In the genomic region with DNA sequence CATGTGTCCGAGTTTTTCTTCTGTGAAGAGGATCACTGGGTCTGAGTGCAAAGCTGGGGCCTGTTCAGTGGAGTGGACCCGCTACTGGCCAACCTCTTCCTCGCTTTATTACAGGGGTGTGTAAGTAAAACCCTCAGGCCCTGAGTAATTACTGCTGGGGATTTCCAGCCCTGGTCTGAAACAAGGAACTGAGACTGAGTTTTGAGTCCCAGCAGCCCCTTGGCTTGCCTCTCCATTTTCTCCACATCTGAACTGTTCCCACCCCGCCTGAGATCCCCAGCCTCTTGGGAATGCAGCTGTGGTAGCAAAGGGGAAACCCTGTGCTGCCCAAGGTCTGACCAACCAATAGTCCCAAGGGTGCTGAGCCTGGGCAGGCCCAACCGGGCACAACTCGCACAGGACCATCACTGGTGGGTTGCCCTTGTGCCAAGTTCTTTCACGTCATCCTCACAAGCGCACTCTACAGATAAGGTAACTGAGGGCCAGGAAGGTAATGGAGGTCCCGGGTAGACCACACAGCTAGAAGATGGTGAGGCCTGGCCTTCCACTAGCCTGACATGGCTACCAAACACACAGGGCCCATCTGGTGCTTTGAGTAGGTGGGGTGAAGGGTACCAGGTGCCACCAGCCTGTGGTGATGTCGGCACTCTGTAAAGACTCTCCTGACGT, we compare ENCODE assay signal across 8 cellular contexts. TPM values are rescaled to one million over a fixed set of nuclear protein-coding genes. Genes with fewer than 3 reads are reported as not detected.
A peak's percentile ranks its signal among the peaks of the same experiment; 100 is the strongest.
DNase-seq lines count a peak whose midpoint lies in the region; ATAC-seq and TF ChIP-seq lines count a peak whose summit lies in the region.

No MANE protein-coding gene starts in this region.

- H3K56ac ChIP-seq in H9 (ENCODE audit: insufficient read length, low read depth, low read length) = no peak overlapping the region

- H3K27ac ChIP-seq in H9 (ENCODE audit: insufficient read length, low read depth, low read length) = no peak overlapping the region
- peak overlapping the region; percentile 54; the same call in 1 of the 2 replicates for H3K27ac ChIP-seq in Panc1 (ENCODE audit: low read length)
- H3K27ac ChIP-seq in esophagus (ENCODE audit: low read depth in 2 of 2, low read length in 1 of 2) = peak overlapping the region; percentile 1 to 63
- H3K27ac ChIP-seq in suprapubic skin = peak overlapping the region; percentile 65

- peaks cover 52 to 67% of the 10 kb centered on the region in 2 experiments for H3K4me1 Mint-ChIP-seq in H9

- H2BK20ac ChIP-seq in H9 (ENCODE audit: low read depth, low read length, poor library complexity, severe bottlenecking) = no peak overlapping the region

- no peak overlapping the region for H2AFZ ChIP-seq in H9 (ENCODE audit: low read length)

- CTCF ChIA-PET in Panc1 (lab: Charles Lee) = no interaction called here

- H2BK120ac ChIP-seq in H9 (ENCODE audit: low read depth, low read length, poor library complexity, severe bottlenecking) = no peak overlapping the region

- H3K79me2 ChIP-seq in H9 (ENCODE audit: insufficient read depth, low read length) = peaks cover 15% of the 10 kb centered on the region; the same call in 1 of the 2 replicates

- WGBS in H9 (ENCODE audit: extremely low coverage, insufficient read length, low lambda C conversion rate) = no CpG with 5 or more reads among the region's 11 CpGs
- 70 to 71% methylated on average over 11 of the region's 11 CpGs for WGBS in esophagus, 2 donors
- 82% methylated on average over 8 of the region's 11 CpGs for WGBS in suprapubic skin

- H3K4me2 ChIP-seq in H9 (ENCODE audit: insufficient read depth, insufficient read length, low read length) = no peak overlapping the region

- H4K20me1 ChIP-seq in H9 (ENCODE audit: control insufficient read depth, insufficient read depth, insufficient read length) = no peaks in the 10 kb centered on the region

- H3K9ac ChIP-seq in H9 (ENCODE audit: extremely low read depth, insufficient read length, low read length) = no peak overlapping the region

- H3K9me3 ChIP-seq in H9 (ENCODE audit: control insufficient read depth, low read depth, low read length) (no peaks in the 10 kb centered on the region), Panc1 (ENCODE audit: control insufficient read depth, insufficient read depth, low read depth, low read length) (no peaks in the 10 kb centered on the region), esophagus (ENCODE audit: control insufficient read depth in 2 of 2, insufficient read depth in 1 of 2, low read depth in 1 of 2, low read length in 1 of 2) (no peaks in the 10 kb centered on the region), suprapubic skin (no peaks in the 10 kb centered on the region)

- no peaks in the 10 kb centered on the region for H3K36me3 ChIP-seq in Panc1 (ENCODE audit: control insufficient read depth, insufficient read depth, low read length)
- peaks cover 0 to 7% of the 10 kb centered on the region in 2 donors for H3K36me3 ChIP-seq in esophagus (ENCODE audit: control insufficient read depth in 2 of 2, insufficient read depth in 2 of 2, low read length in 1 of 2)
- peaks cover 4% of the 10 kb centered on the region for H3K36me3 ChIP-seq in suprapubic skin

- POLR2A ChIA-PET in Panc1 (lab: Charles Lee) = no interaction called here

- H3K27me3 Mint-ChIP-seq in H9 (ENCODE audit: low read depth) = no peaks in the 10 kb centered on the region

- no peak overlapping the region for H2BK12ac ChIP-seq in H9 (ENCODE audit: insufficient read length, low read depth, low read length)

- H2AK5ac ChIP-seq in H9 (ENCODE audit: insufficient read length, low read length) = no peak overlapping the region

- in situ Hi-C loops in Panc1 (cut with HindIII; ENCODE audit: low pct_unique_long_range_greater_than_20kb, low sequenced_read_pairs) = no loop called here

- H3K4me1 ChIP-seq in H9 (ENCODE audit: insufficient read depth, low read length) (peaks cover 13% of the 10 kb centered on the region), Panc1 (ENCODE audit: control insufficient read depth, insufficient read depth, low read length) (peaks cover 62% of the 10 kb centered on the region), esophagus (ENCODE audit: control insufficient read depth in 2 of 2, insufficient read depth in 2 of 2, low read length in 1 of 2) (peaks cover 25 to 49% of the 10 kb centered on the region in 2 donors), suprapubic skin (peaks cover 90% of the 10 kb centered on the region)

- H3K9me3 Mint-ChIP-seq in H9 = no peaks in the 10 kb centered on the region

- H3K23me2 ChIP-seq in H9 (ENCODE audit: insufficient read length, low read depth, low read length, poor library complexity, severe bottlenecking) = no peaks in the 10 kb centered on the region

- no peak overlapping the region for H2BK15ac ChIP-seq in H9 (ENCODE audit: low read depth, low read length)

- intact Hi-C loops in Panc1 (cut with micrococcal nuclease; ENCODE audit: unreplicated experiment) = no loop called here

- DNase-seq in H9 (no peak), Panc1 (ENCODE audit: low read depth, low spot score) (no peak), suprapubic skin (ENCODE audit: low spot score in 2 of 2) (peak in 1 of 2 donors; percentile 57), UCSD-AML1 (lab: John Stamatoyannopoulos, UW; ENCODE audit: unreplicated experiment) (no peak), NCI-H2107 (lab: John Stamatoyannopoulos, UW) (no peak), HUDEP-2 (lab: John Stamatoyannopoulos, UW; ENCODE audit: unreplicated experiment in 76 of 76) (no peak)

- peak overlapping the region in 2 of 3 experiments; percentile 84 to 91; a peak in 5 of 7 replicates for H3K27ac Mint-ChIP-seq in H9

- H3K14ac ChIP-seq in H9 (ENCODE audit: insufficient read depth, low read length) = no peak overlapping the region

- BruUV-seq in Panc1 (replicated peaks; lab: Mats Ljungman, UMichigan) = no TSS peak

- no peak overlapping the region for H4K91ac ChIP-seq in H9 (ENCODE audit: insufficient read length, low read depth, low read length)

- TF ChIP-seq EP300 in suprapubic skin (IDR thresholded peaks at IDR 0.05) = no peak

- no peak overlapping the region for H3K23ac ChIP-seq in H9 (ENCODE audit: insufficient read length, low read depth, low read length)

- H3K4ac ChIP-seq in H9 (ENCODE audit: low read depth, low read length) = no peak overlapping the region

- no peak overlapping the region for H4K8ac ChIP-seq in H9 (replicated peaks; ENCODE audit: insufficient read length, low read depth, low read length)

- no peak overlapping the region for H3T11ph ChIP-seq in H9 (ENCODE audit: low read length)

- H4K5ac ChIP-seq in H9 (ENCODE audit: insufficient read length, low read depth, low read length) = no peak overlapping the region

- peaks cover 12% of the 10 kb centered on the region for H3K79me1 ChIP-seq in H9 (ENCODE audit: insufficient read depth, low read depth, low read length, poor library complexity, severe bottlenecking)

- H3K27me3 ChIP-seq in H9 (ENCODE audit: insufficient read depth, low read length) (no peaks in the 10 kb centered on the region), Panc1 (ENCODE audit: control insufficient read depth, insufficient read depth, low read length) (no peaks in the 10 kb centered on the region), esophagus (ENCODE audit: control insufficient read depth in 1 of 2, insufficient read depth in 2 of 2, low read length in 2 of 2) (no peaks in the 10 kb centered on the region), suprapubic skin (no peaks in the 10 kb centered on the region)

- TF ChIP-seq POLR2A in GM15510 (IDR thresholded peaks at IDR 0.05; ENCODE audit: borderline replicate concordance, extremely low read depth, insufficient read length) (peak; percentile 47), suprapubic skin (IDR thresholded peaks at IDR 0.05) (no peak)

- H3K18ac ChIP-seq in H9 (ENCODE audit: insufficient read length, low read depth, low read length) = no peak overlapping the region

- no peaks in the 10 kb centered on the region for H3K36me3 Mint-ChIP-seq in H9 (ENCODE audit: insufficient read depth in 1 of 3, low read depth in 3 of 3)

- H2BK5ac ChIP-seq in H9 (ENCODE audit: insufficient read length, low read length) = no peak overlapping the region

- H3K4me3 ChIP-seq in Panc1 (ENCODE audit: low read depth in 2 of 2, low read length in 2 of 2) = no peak overlapping the region
- no peak overlapping the region for H3K4me3 ChIP-seq in esophagus (ENCODE audit: low read depth in 1 of 2, low read length in 2 of 2)
- no peak overlapping the region for H3K4me3 ChIP-seq in suprapubic skin

- H3K4me3 Mint-ChIP-seq in H9 = peak overlapping the region in 1 of 2 experiments; percentile 29; a peak in 2 of 5 replicates

- TF ChIP-seq CTCF in H9 (conservative IDR thresholded peaks at IDR 0.05) (no peak), Panc1 (IDR thresholded peaks at IDR 0.05) (no peak), suprapubic skin (IDR thresholded peaks at IDR 0.05) (no peak)

- peak; percentile 23; the same call in 1 of the 2 replicates for ATAC-seq in Panc1

RNA-seq across cellular contexts. Expression of gene SLC35E1, which starts 13.7 kb away (rescaled TPM):
- total RNA-seq in H9 (2021) (34.0 and 35.8 TPM in 2 replicates), Panc1 (2021; ENCODE audit: unreplicated experiment) (43.5 TPM), suprapubic skin (10 to 100 TPM; 49.8 to 64.8 (median 56.3) TPM)
- 48.2 TPM for polyA plus RNA-seq in Panc1 (2012; ENCODE audit: insufficient read length)
- 10 to 100 TPM; 15.5 to 20.6 TPM for polyA plus RNA-seq in esophagus

RNA-seq across cellular contexts. Expression of gene MED26, which starts 42.1 kb away (rescaled TPM):
- total RNA-seq in H9 (2021) = 11.4 and 13.0 TPM in 2 replicates
- 8.8 TPM for total RNA-seq in Panc1 (2021; ENCODE audit: unreplicated experiment)
- 6.6 TPM for polyA plus RNA-seq in Panc1 (2012; ENCODE audit: insufficient read length)
- polyA plus RNA-seq in esophagus = 1 to 10 TPM; 5.0 to 5.5 TPM
- 10 to 100 TPM; 13.1 to 15.4 (median 14.6) TPM for total RNA-seq in suprapubic skin

RNA-seq across cellular contexts. Expression of gene CHERP, which starts 43.7 kb away (rescaled TPM):
- total RNA-seq in H9 (2021) (92.2 and 101 TPM in 2 replicates), Panc1 (2021; ENCODE audit: unreplicated experiment) (48.3 TPM), suprapubic skin (10 to 100 TPM; 13.3 to 35.6 (median 18.9) TPM)
- 49.8 TPM for polyA plus RNA-seq in Panc1 (2012; ENCODE audit: insufficient read length)
- 10 to 100 TPM; 15.2 to 20.1 TPM for polyA plus RNA-seq in esophagus
